Comparison of ENCODE assay signal across 22 cellular contexts in the genomic region with DNA sequence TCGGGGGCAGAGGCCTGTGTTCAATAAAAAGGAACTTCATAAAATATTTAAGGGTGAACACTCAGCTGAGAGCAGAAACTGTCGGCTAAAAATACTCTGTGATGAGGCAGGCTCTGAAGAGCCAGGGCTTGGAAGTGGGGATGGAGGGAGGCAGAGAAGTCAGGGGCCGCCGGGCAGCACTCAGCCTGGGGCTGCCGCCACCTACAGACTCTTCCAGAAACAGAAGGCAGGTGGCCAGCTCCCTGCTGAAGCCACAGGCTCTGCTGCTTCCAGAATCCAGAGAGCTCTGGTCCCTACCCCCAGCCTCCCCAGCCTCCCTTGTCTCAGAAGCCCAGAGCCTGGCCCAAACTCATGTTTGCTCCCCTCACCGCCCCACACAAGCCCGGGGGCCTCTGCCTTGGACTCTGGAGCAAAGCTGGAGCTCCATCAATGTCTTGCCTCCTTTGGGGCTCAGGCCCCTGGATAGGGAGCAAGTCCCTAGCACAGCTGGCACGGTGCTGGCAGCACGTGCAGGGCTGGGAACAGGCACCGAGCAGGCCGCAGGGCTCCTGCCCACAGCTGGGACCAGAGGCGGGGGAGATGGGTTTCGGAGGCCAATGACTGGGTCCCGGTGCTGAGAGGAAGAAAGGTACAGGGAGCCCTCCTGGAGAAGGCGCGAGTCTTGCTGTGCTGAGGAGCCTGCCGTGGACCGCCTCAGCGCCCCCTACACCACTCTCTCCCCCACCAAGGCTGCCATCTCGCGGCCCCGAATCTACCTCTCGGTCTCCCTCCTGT. TPM values are rescaled to one million over a fixed set of nuclear protein-coding genes. Genes with fewer than 3 reads are reported as not detected.
DNase-seq lines count a peak whose midpoint lies in the region; ATAC-seq and TF ChIP-seq lines count a peak whose summit lies in the region.
"Had no signal": no experiment of that assay in that cellular context is flagged by ENCODE, and none has a peak within 500 bp of the region (broad histone marks: within the 10 kb centered on the region; RNA-seq: fewer than 3 reads in every experiment).

No MANE protein-coding gene starts in this region.

- TF ChIP-seq CTCF in SU-DHL-6 (IDR thresholded peaks at IDR 0.05; ENCODE audit: insufficient read depth, low read length, poor library complexity, severe bottlenecking) = no peak
- TF ChIP-seq CTCF in mucosa of descending colon (IDR thresholded peaks at IDR 0.05) = no peak

- no peak overlapping the region for H2AFZ ChIP-seq in Karpas-422 (ENCODE audit: low read length)
- no peak overlapping the region for H2AFZ ChIP-seq in SU-DHL-6 (ENCODE audit: low read depth, low read length, severe bottlenecking)

- no peak overlapping the region for H3K27ac ChIP-seq in Karpas-422 (ENCODE audit: low read length)
- H3K27ac ChIP-seq in SU-DHL-6 (ENCODE audit: low read depth, low read length) = no peak overlapping the region
- H3K27ac ChIP-seq: cardiac muscle cell, heart left ventricle, psoas muscle, tibial nerve had no signal

- ATAC-seq in mucosa of descending colon (peak; percentile 47), left lobe of liver (no peak), GM19328 (IDR thresholded peaks at IDR 0.05; ENCODE audit: unreplicated experiment) (no peak), HG02852 (IDR thresholded peaks at IDR 0.05; ENCODE audit: unreplicated experiment) (no peak), GM18858 (IDR thresholded peaks at IDR 0.05; ENCODE audit: unreplicated experiment) (no peak)
- ATAC-seq: activated CD8-positive, alpha-beta T cell treated with anti-CD3 and anti-CD28 coated beads for 36 hours; heart left ventricle; natural killer cell treated with Interleukin-12 subunit alpha and Interleukin-12 subunit beta and Interleukin-15 and Interleukin-18, amount 100 ng/mL, for 72 hours; stimulated activated effector memory CD8-positive, alpha-beta T cell treated with anti-CD3 and anti-CD28 coated beads, Interleukin-12 subunit alpha, Interleukin-12 subunit beta, amount 100 ng/mL, for 72 hours; WTC11 had no signal

- peak; percentile 74 for DNase-seq in DMS79 treated with DMSO at 0.1 percent for 48 hours (lab: John Stamatoyannopoulos, UW)
- DNase-seq in Karpas-422 = no peak
- DNase-seq in mucosa of descending colon = peak in 1 of 3 donors; percentile 58
- DNase-seq in left lobe of liver (ENCODE audit: low spot score) = no peak
- DNase-seq: activated CD8-positive, alpha-beta T cell treated with anti-CD3 and anti-CD28 coated beads for 36 hours; effector memory CD4-positive, alpha-beta T cell; KBM-7; NCI-H1105; NK-92 treated with Interleukin-12 subunit alpha and Interleukin-12 subunit beta, amount 100 ng/mL, for 24 hours; psoas muscle; SHP77 treated with DMSO at 0.1 percent for 48 hours had no signal

- no peaks in the 10 kb centered on the region for H3K27me3 ChIP-seq in Karpas-422 (ENCODE audit: low read length)
- no peaks in the 10 kb centered on the region for H3K27me3 ChIP-seq in SU-DHL-6 (ENCODE audit: low read length)
- H3K27me3 ChIP-seq: cardiac muscle cell, heart left ventricle, tibial nerve had no signal

- intact Hi-C loops in mucosa of descending colon (cut with DNase I, micrococcal nuclease) = no loop called here

- H3K4me2 ChIP-seq in Karpas-422 (ENCODE audit: low read depth, low read length, poor library complexity, severe bottlenecking) (peak overlapping the region; percentile 17), SU-DHL-6 (ENCODE audit: low read depth, low read length, poor library complexity, severe bottlenecking) (peak overlapping the region; percentile 25)

- H3K9ac ChIP-seq in Karpas-422 (ENCODE audit: low read length) = no peak overlapping the region
- H3K9ac ChIP-seq in SU-DHL-6 (ENCODE audit: low read length) = no peak overlapping the region; the same call in 1 of the 2 replicates

- H3K36me3 ChIP-seq in Karpas-422 (ENCODE audit: insufficient read depth, low read length) = no peaks in the 10 kb centered on the region
- H3K36me3 ChIP-seq in SU-DHL-6 (ENCODE audit: low read length) = no peaks in the 10 kb centered on the region
- H3K36me3 ChIP-seq in mucosa of descending colon (ENCODE audit: low read depth) = no peaks in the 10 kb centered on the region
- H3K36me3 ChIP-seq: cardiac muscle cell had no signal

- no peak overlapping the region for H3K4me3 ChIP-seq in Karpas-422 (ENCODE audit: low read length)
- no peak overlapping the region for H3K4me3 ChIP-seq in SU-DHL-6 (ENCODE audit: insufficient read depth, low read length, poor library complexity, severe bottlenecking)
- H3K4me3 ChIP-seq in mucosa of descending colon = no peak overlapping the region
- H3K4me3 ChIP-seq: cardiac muscle cell, heart left ventricle, lung, psoas muscle, tibial nerve had no signal

- H3K4me1 ChIP-seq in Karpas-422 (ENCODE audit: low read length) (peaks cover 23% of the 10 kb centered on the region), mucosa of descending colon (ENCODE audit: low read depth) (peaks cover 14% of the 10 kb centered on the region)
- H3K4me1 ChIP-seq: heart left ventricle, psoas muscle had no signal

- H3K79me2 ChIP-seq in Karpas-422 (ENCODE audit: low read length) (no peaks in the 10 kb centered on the region), SU-DHL-6 (ENCODE audit: insufficient read depth, low read length) (no peaks in the 10 kb centered on the region)

- H3F3A ChIP-seq in SU-DHL-6 (ENCODE audit: insufficient read depth) = peaks cover 6% of the 10 kb centered on the region

- H4K20me1 ChIP-seq in Karpas-422 (ENCODE audit: insufficient read depth, low read depth, low read length) (no peaks in the 10 kb centered on the region), SU-DHL-6 (ENCODE audit: low read depth, low read length) (no peaks in the 10 kb centered on the region)

- H3K9me2 ChIP-seq in Karpas-422 (replicated peaks; ENCODE audit: insufficient read depth, low read length) (no peaks in the 10 kb centered on the region), SU-DHL-6 (replicated peaks; ENCODE audit: insufficient read depth, low read length) (no peaks in the 10 kb centered on the region)

- H3K9me3 ChIP-seq in Karpas-422 (ENCODE audit: low read length) (no peaks in the 10 kb centered on the region), SU-DHL-6 (ENCODE audit: insufficient read depth, low read length) (no peaks in the 10 kb centered on the region), mucosa of descending colon (no peaks in the 10 kb centered on the region)
- H3K9me3 ChIP-seq: heart left ventricle, psoas muscle, tibial nerve had no signal

RNA-seq across cellular contexts. Expression of gene LRFN4, which starts 8.2 kb away (rescaled TPM):
- total RNA-seq in Karpas-422 (2014; rRNA removed; shearing (Covaris generic); ENCODE audit: low replicate concordance) = 8.7 and 24.2 TPM in 2 replicates
- total RNA-seq in mucosa of descending colon (10 to 100 TPM; 20.3 to 29.1 (median 27.8) TPM), left lobe of liver (1.1 TPM)

RNA-seq across cellular contexts. Expression of gene RCE1, which starts 21.9 kb away (rescaled TPM):
- 20.4 and 53.3 TPM in 2 replicates for total RNA-seq in Karpas-422 (2014; rRNA removed; shearing (Covaris generic); ENCODE audit: low replicate concordance)
- total RNA-seq in mucosa of descending colon (10 to 100 TPM; 24.9 to 27.2 (median 27.2) TPM), left lobe of liver (3.2 TPM)
